In genomic region chr19:18388328-18389094, GRCh38 we compare ENCODE assay signal across 1 cellular context.
TF ChIP-seq lines count a peak whose summit lies in the region.

No MANE protein-coding gene starts in this region.

TF ChIP-seq in HepG2, 621 proteins besides CTCF, POLR2A, EP300 and RAD21 (continued from another document and continues in another):
- TF ChIP-seq CSRNP1 (CRISPR knock-in tag; IDR thresholded peaks at IDR 0.05) = peak; percentile 77
- peak; percentile 90 for TF ChIP-seq TOPORS (CRISPR knock-in tag; IDR thresholded peaks at IDR 0.05)
- TF ChIP-seq ZSCAN21 (CRISPR knock-in tag; IDR thresholded peaks at IDR 0.05; ENCODE audit: borderline replicate concordance) = peak; percentile 93
- TF ChIP-seq ZNF770 (CRISPR knock-in tag; IDR thresholded peaks at IDR 0.05) = peak; percentile 49; the same call in 1 of the 2 replicates
- TF ChIP-seq ZNF337 (CRISPR knock-in tag; IDR thresholded peaks at IDR 0.05; ENCODE audit: borderline replicate concordance, low read depth) = no peak
- TF ChIP-seq ZNF614 (CRISPR knock-in tag; IDR thresholded peaks at IDR 0.05; ENCODE audit: borderline replicate concordance) = peak; percentile 35; the same call in 1 of the 2 replicates
- TF ChIP-seq ZNF20 (CRISPR knock-in tag; IDR thresholded peaks at IDR 0.05) = 0 out of 2 replicates have a peak, but pooled peaks have one; percentile 28
- TF ChIP-seq ZNF503 (CRISPR knock-in tag; IDR thresholded peaks at IDR 0.05) = peak; percentile 82; the same call in 1 of the 2 replicates
- no peak for TF ChIP-seq MBNL3 (CRISPR knock-in tag; conservative IDR thresholded peaks at IDR 0.05)
- TF ChIP-seq SYNCRIP (IDR thresholded peaks at IDR 0.05; ENCODE audit: insufficient read depth, low read depth, low read length) = no peak
- no peak; the same call in 1 of the 2 replicates for TF ChIP-seq PRDM10 (CRISPR knock-in tag; IDR thresholded peaks at IDR 0.05; ENCODE audit: low read depth)
- TF ChIP-seq TCF7 (IDR thresholded peaks at IDR 0.05; ENCODE audit: low read depth) = no peak
- no peak; the same call in 1 of the 2 replicates for TF ChIP-seq FUBP1 (CRISPR knock-in tag; IDR thresholded peaks at IDR 0.05; ENCODE audit: borderline replicate concordance)
- no peak for TF ChIP-seq SIX1 (CRISPR knock-in tag; IDR thresholded peaks at IDR 0.05; ENCODE audit: borderline replicate concordance)
- peak; percentile 47; the same call in 1 of the 2 replicates for TF ChIP-seq ZSCAN30 (CRISPR knock-in tag; IDR thresholded peaks at IDR 0.05)
- peak; percentile 86; the same call in 1 of the 2 replicates for TF ChIP-seq TMF1 (CRISPR knock-in tag; IDR thresholded peaks at IDR 0.05; ENCODE audit: low read depth)
- peak; percentile 96 for TF ChIP-seq ZNF776 (CRISPR knock-in tag; IDR thresholded peaks at IDR 0.05)
- TF ChIP-seq E2F5 (CRISPR knock-in tag; conservative IDR thresholded peaks at IDR 0.05) = peak; percentile 38; the same call in 1 of the 2 replicates
- TF ChIP-seq ATM (IDR thresholded peaks at IDR 0.05; ENCODE audit: borderline replicate concordance) = no peak
- TF ChIP-seq MEF2D (CRISPR knock-in tag; IDR thresholded peaks at IDR 0.05) = no peak
- peak; percentile 76 for TF ChIP-seq ZNF530 (CRISPR knock-in tag; IDR thresholded peaks at IDR 0.05; ENCODE audit: low read depth)
- TF ChIP-seq NCOR1 (IDR thresholded peaks at IDR 0.05; ENCODE audit: borderline replicate concordance, low read length) = no peak
- TF ChIP-seq BORCS8-MEF2B (CRISPR knock-in tag; IDR thresholded peaks at IDR 0.05) = peak; percentile 79
- peak; percentile 78 for TF ChIP-seq POGK (CRISPR knock-in tag; conservative IDR thresholded peaks at IDR 0.05)
- TF ChIP-seq HOMEZ (CRISPR knock-in tag; IDR thresholded peaks at IDR 0.05; ENCODE audit: low read depth) = no peak; the same call in 1 of the 2 replicates
- peak; percentile 62; the same call in 1 of the 2 replicates for TF ChIP-seq SNAPC2 (CRISPR knock-in tag; IDR thresholded peaks at IDR 0.05)
- peak; percentile 73; the same call in 1 of the 2 replicates for TF ChIP-seq TFAP4 (IDR thresholded peaks at IDR 0.05; ENCODE audit: borderline replicate concordance, low read depth)
- TF ChIP-seq ZHX2 (IDR thresholded peaks at IDR 0.05; ENCODE audit: low read depth) = no peak
- peak; percentile 89; the same call in 1 of the 2 replicates for TF ChIP-seq ZHX2 (CRISPR knock-in tag; IDR thresholded peaks at IDR 0.05; ENCODE audit: borderline replicate concordance)
- TF ChIP-seq PHF8 (CRISPR knock-in tag; IDR thresholded peaks at IDR 0.05) = peak; percentile 68
- TF ChIP-seq ZC3H13 (CRISPR knock-in tag; IDR thresholded peaks at IDR 0.05) = peak; percentile 99
- no peak for TF ChIP-seq TOE1 (CRISPR knock-in tag; IDR thresholded peaks at IDR 0.05)
- peak; percentile 27; the same call in 1 of the 2 replicates for TF ChIP-seq ZNF572 (CRISPR knock-in tag; IDR thresholded peaks at IDR 0.05)
